1 cellular context compared by ENCODE assay signal in genomic region chr11:23569134-23569533, GRCh38.
TF ChIP-seq lines count a peak whose summit lies in the region.

No MANE protein-coding gene starts in this region.

TF ChIP-seq in GM12878, 131 proteins besides CTCF, POLR2A, EP300 and RAD21 (continued from another document):
- TF ChIP-seq REST (IDR thresholded peaks at IDR 0.05; ENCODE audit: low read depth, low read length) = no peak
- no peak for TF ChIP-seq IRF5 (IDR thresholded peaks at IDR 0.05; ENCODE audit: borderline replicate concordance)
- no peak for TF ChIP-seq ZBTB11 (CRISPR knock-in tag; IDR thresholded peaks at IDR 0.05)
- TF ChIP-seq IRF4 (IDR thresholded peaks at IDR 0.05; ENCODE audit: low read depth, low read length) = no peak
- TF ChIP-seq PBX3 (IDR thresholded peaks at IDR 0.05; ENCODE audit: insufficient replicate concordance, low read depth, low read length) = no peak
- no peak for TF ChIP-seq MLLT1 (IDR thresholded peaks at IDR 0.05)
- TF ChIP-seq HSF1 (IDR thresholded peaks at IDR 0.05; ENCODE audit: low read depth, low read length) = no peak
- TF ChIP-seq HDAC2 (IDR thresholded peaks at IDR 0.05) = no peak
- no peak for TF ChIP-seq SREBF2 (IDR thresholded peaks at IDR 0.05; ENCODE audit: low read length)
- no peak for TF ChIP-seq DPF2 (IDR thresholded peaks at IDR 0.05)
- no peak for TF ChIP-seq KLF5 (IDR thresholded peaks at IDR 0.05; ENCODE audit: partially characterized antibody)
- no peak for TF ChIP-seq ZNF687 (IDR thresholded peaks at IDR 0.05)
